ENCODE assay signal across 19 cellular contexts in the genomic region with DNA sequence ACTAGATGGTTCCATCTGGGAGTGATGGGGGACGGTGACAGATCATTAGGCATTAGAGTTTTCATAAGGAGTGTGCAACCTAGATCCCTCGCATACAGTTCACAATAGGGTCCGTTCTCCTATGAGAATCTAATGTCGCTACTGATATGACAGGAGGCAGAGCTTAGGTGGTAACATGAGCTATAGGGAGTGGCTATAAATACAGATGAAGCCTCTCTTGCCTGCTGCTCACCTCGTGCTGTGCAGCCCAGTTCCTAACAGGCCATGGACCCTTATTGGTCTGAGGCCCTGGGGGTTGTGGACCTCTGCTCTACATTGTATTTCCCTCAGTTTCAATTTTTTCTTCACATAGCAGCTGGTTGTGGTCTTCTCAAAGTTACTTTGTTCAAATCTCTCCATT.
"Had no signal": no experiment of that assay in that cellular context is flagged by ENCODE, and none has a peak within 500 bp of the region (broad histone marks: within the 10 kb centered on the region; RNA-seq: fewer than 3 reads in every experiment).

No MANE protein-coding gene starts in this region.

- DNase-seq: effector CD4-positive, alpha-beta T cell; endodermal cell; erythroblast; foreskin keratinocyte; kidney; left cardiac atrium; left ventricle myocardium inferior; lower lobe of right lung; natural killer cell; posterior cingulate gyrus; sigmoid colon; stimulated activated CD4-positive, alpha-beta T cell treated with anti-CD3 and anti-CD28 coated beads, Interleukin-2, amount 100 ng/mL, for 24 hours; stimulated activated CD4-positive, alpha-beta T cell treated with anti-CD3 and anti-CD28 coated beads, Interleukin-4, amount 100 ng/mL, for 4 hours; stimulated activated naive CD4-positive, alpha-beta T cell; stomach; transverse colon had no signal

- H3K36me3 Mint-ChIP-seq: natural killer cell had no signal

- H3K27ac Mint-ChIP-seq: endodermal cell, memory B cell, mesothelial cell of epicardium, natural killer cell had no signal

- ATAC-seq: foreskin keratinocyte, left cardiac atrium, lower lobe of right lung, natural killer cell had no signal

- H3K9me3 Mint-ChIP-seq: endodermal cell, natural killer cell had no signal

- H3K27me3 Mint-ChIP-seq: memory B cell had no signal

- H3K4me3 Mint-ChIP-seq: endodermal cell, memory B cell, mesothelial cell of epicardium, natural killer cell, neural crest cell had no signal
